In genomic region chr11:1515082-1516060, GRCh38 we compare ENCODE assay signal across 8 cellular contexts. TPM values are rescaled to one million over a fixed set of nuclear protein-coding genes. Genes with fewer than 3 reads are reported as not detected.
DNase-seq lines count a peak whose midpoint lies in the region; ATAC-seq, FAIRE-seq and TF ChIP-seq lines count a peak whose summit lies in the region.

No MANE protein-coding gene starts in this region.

- no peaks in the 10 kb centered on the region for H3K27me3 ChIP-seq in K562 (ENCODE audit: control insufficient read depth in 2 of 2, insufficient read depth in 2 of 2, low read length in 2 of 2)

- TF ChIP-seq CTCF in GM12864 (IDR thresholded peaks at IDR 0.05; ENCODE audit: low read depth, low read length, missing control alignments): peak; percentile 87
- TF ChIP-seq CTCF in VCaP (conservative IDR thresholded peaks at IDR 0.05): peak; percentile 95
- peak; percentile 86 to 89 (median 88) for TF ChIP-seq CTCF in K562 (IDR thresholded peaks at IDR 0.05 in 2 of 3, conservative IDR thresholded peaks at IDR 0.05 in 1 of 3; ENCODE audit: insufficient read depth in 2 of 3, low read depth in 1 of 3, low read length in 3 of 3)

- H2AFZ ChIP-seq in K562 (ENCODE audit: low read depth, low read length): no peak overlapping the region

- H3K36me3 ChIP-seq in K562 (ENCODE audit: control insufficient read depth, insufficient read depth, low read length): no peaks in the 10 kb centered on the region

- WGBS in K562 (ENCODE audit: insufficient coverage, low coverage, missing lambda C conversion rate): 42% methylated on average over 27 of the region's 36 CpGs

- TF ChIP-seq EP300 in K562 (IDR thresholded peaks at IDR 0.05; ENCODE audit: low read length): no peak

- FAIRE-seq in K562 (lab: Jason Lieb, UNC): peak; percentile 29

- peak overlapping the region; percentile 30; the same call in 1 of the 2 replicates for H3K27ac ChIP-seq in VCaP
- H3K27ac ChIP-seq in K562 (ENCODE audit: extremely low read depth, low read depth, low read length): no peak overlapping the region

- peak; percentile 93 for ATAC-seq in K562

- H3K79me2 ChIP-seq in K562 (ENCODE audit: control insufficient read depth, insufficient read depth, low read length): peaks cover 23% of the 10 kb centered on the region

- no peak for TF ChIP-seq POLR2A in K562 (conservative IDR thresholded peaks at IDR 0.05)

- H3K4me3 ChIP-seq in GM12864 (ENCODE audit: low read depth, low read length) (no peak overlapping the region), K562 (no peak overlapping the region)

- intact Hi-C loops in K562 (cut with micrococcal nuclease): loop anchor here (1.0 to 5.0 kb wide), 4 partner anchors 62 to 312 kb away; no protein-coding TSS in a partner anchor

- CTCF ChIA-PET in K562 (lab: Yijun Ruan, JAX; ENCODE audit: low intra/inter-chr PET ratio): interaction anchor here (0.6 to 2.7 kb wide), 3 partner anchors 60 to 615 kb away, joined by 3 to 15 read pairs (median 5); no protein-coding TSS in a partner anchor

- peaks cover 13 to 51% of the 10 kb centered on the region in 2 experiments for H3K4me1 ChIP-seq in K562 (replicated peaks in 1 of 2; ENCODE audit: control insufficient read depth in 2 of 2, insufficient read depth in 2 of 2, low read length in 2 of 2)

- no TSS peak for BruUV-seq in K562 (replicated peaks; lab: Mats Ljungman, UMichigan)

- peaks cover 17% of the 10 kb centered on the region for H3K9me1 ChIP-seq in K562 (ENCODE audit: control insufficient read depth, insufficient read depth, low read length)

- POLR2A ChIA-PET in K562 (lab: Yijun Ruan, JAX): interaction anchor here (0.6 to 1.4 kb wide), 3 partner anchors 8 to 814 kb away, joined by 4 to 5 read pairs (median 4); no protein-coding TSS in a partner anchor

- peaks cover 88% of the 10 kb centered on the region for H4K20me1 ChIP-seq in K562 (replicated peaks; ENCODE audit: control insufficient read depth, insufficient read depth, low read length)

- no peaks in the 10 kb centered on the region for H3K9me3 ChIP-seq in K562 (replicated peaks; ENCODE audit: control insufficient read depth, insufficient read depth, low read depth, low read length)

- peak; percentile 56 to 82 for TF ChIP-seq RAD21 in K562 (CRISPR knock-in tag; conservative IDR thresholded peaks at IDR 0.05 in 1 of 2, IDR thresholded peaks at IDR 0.05 in 1 of 2)

- no peak for DNase-seq in GM12864 (ENCODE audit: low read depth)
- peak; percentile 20 for DNase-seq in NCI-H1105 treated with DMSO at 0.1 percent for 48 hours (lab: John Stamatoyannopoulos, UW)
- peak; percentile 74 to 82 (median 77) for DNase-seq in K562 (ENCODE audit: extremely low read depth in 1 of 4, low spot score in 3 of 4)
- peak; percentile 98 for DNase-seq in iPS-NIHi11 (ENCODE audit: low spot score)
- peak; percentile 23 for DNase-seq in smooth muscle cell of the brain vasculature (ENCODE audit: low read depth, low spot score)
- no peak for DNase-seq in DMS153 (lab: John Stamatoyannopoulos, UW)
- no peak for DNase-seq in LoVo (ENCODE audit: low spot score)

- in situ Hi-C loops in K562 (cut with MboI): no loop called here

- no peak overlapping the region for H3K4me2 ChIP-seq in K562 (ENCODE audit: insufficient read depth, low read length)

- H3K9ac ChIP-seq in K562 (ENCODE audit: insufficient read depth in 1 of 2, low read depth in 2 of 2, low read length in 2 of 2): peak overlapping the region in 1 of 2 experiments; percentile 71; a peak in 2 of 4 replicates

TF ChIP-seq in K562, 482 proteins besides CTCF, POLR2A, EP300 and RAD21 (continues in another document):
- no peak for TF ChIP-seq ETV1 (tag; conservative IDR thresholded peaks at IDR 0.05; ENCODE audit: low read depth)
- TF ChIP-seq CTBP1 (IDR thresholded peaks at IDR 0.05; ENCODE audit: borderline replicate concordance): peak; percentile 29; the same call in 1 of the 2 replicates
- TF ChIP-seq ZNF41 (CRISPR knock-in tag; conservative IDR thresholded peaks at IDR 0.05): no peak
- TF ChIP-seq XRCC5 (IDR thresholded peaks at IDR 0.05; ENCODE audit: low read depth, low read length): 0 out of 2 replicates have a peak, but pooled peaks have one; percentile 47
- TF ChIP-seq REST (CRISPR knock-in tag; IDR thresholded peaks at IDR 0.05; ENCODE audit: low read depth): no peak
- TF ChIP-seq KDM1A (IDR thresholded peaks at IDR 0.05): no peak
- no peak for TF ChIP-seq MCM2 (IDR thresholded peaks at IDR 0.05; ENCODE audit: low read depth)
- TF ChIP-seq RFX5 (IDR thresholded peaks at IDR 0.05; ENCODE audit: low read depth, low read length): no peak
- no peak for TF ChIP-seq NR0B1 (IDR thresholded peaks at IDR 0.05; ENCODE audit: partially characterized antibody)
- no peak for TF ChIP-seq CHD2 (IDR thresholded peaks at IDR 0.05; ENCODE audit: low read depth, low read length)
- TF ChIP-seq ZNF140 (CRISPR knock-in tag; IDR thresholded peaks at IDR 0.05): no peak

RNA-seq across cellular contexts. Expression of gene MOB2, which starts 28.8 kb away (rescaled TPM):
- 14.8 and 29.8 TPM in 2 replicates for total RNA-seq in K562 (2011; cell fraction: chromatin; rRNA removed; ENCODE audit: low replicate concordance)
- total RNA-seq in K562 (2011; cell fraction: nucleolus; rRNA removed): 29.5 and 31.0 TPM in 2 replicates
- total RNA-seq in K562 (2011; cell fraction: nucleoplasm; rRNA removed): 17.6 and 19.9 TPM in 2 replicates
- total RNA-seq in K562 (2014; rRNA removed): 18.9 and 19.1 TPM in 2 replicates
- 9.0 and 16.7 TPM in 2 replicates for total RNA-seq in K562 (2014; rRNA removed; fragmentation: Illumina TruSeq; extraction: Trizol)
- 18.9 and 19.2 TPM in 2 replicates for total RNA-seq in K562 (2015; rRNA removed; fragmentation: Illumina TruSeq; extraction: Trizol)
- 23.6 and 24.9 TPM in 2 replicates for total RNA-seq in K562 (2021)
- polyA plus RNA-seq in K562 (2011; rRNA removed): 30.4 and 33.3 TPM in 2 replicates
- polyA plus RNA-seq in K562 (2011; cell fraction: cytosol; rRNA removed): 32.0 and 48.0 TPM in 2 replicates
- polyA plus RNA-seq in K562 (2011; cell fraction: nucleus; rRNA removed): 38.7 and 62.4 TPM in 2 replicates
- polyA plus RNA-seq in K562 (2012): 19.2 and 26.7 TPM in 2 replicates
- polyA plus RNA-seq in K562 (2014; fragmentation: Illumina TruSeq; extraction: Trizol): 36.8 and 46.3 TPM in 2 replicates
- under 1 TPM; 0.17 to 0.41 TPM for polyA plus RNA-seq in K562 (2014; fragmentation: Nextera tagmentation; extraction: Ambion mirVana)
- polyA plus RNA-seq in K562 (2014; rRNA removed): 24.3 and 27.5 TPM in 2 replicates
- polyA minus RNA-seq in K562 (2011; rRNA and poly(A)+ RNA removed): 16.6 and 22.5 TPM in 2 replicates
- polyA minus RNA-seq in K562 (2011; cell fraction: cytosol; rRNA and poly(A)+ RNA removed): 10.3 and 13.7 TPM in 2 replicates
- polyA minus RNA-seq in K562 (2011; cell fraction: nucleus; rRNA and poly(A)+ RNA removed): 7.5 and 12.7 TPM in 2 replicates

RNA-seq across cellular contexts. Expression of gene DUSP8, which starts 56.7 kb away (rescaled TPM):
- 2.6 and 6.2 TPM in 2 replicates for total RNA-seq in K562 (2011; cell fraction: chromatin; rRNA removed; ENCODE audit: low replicate concordance)
- total RNA-seq in K562 (2011; cell fraction: nucleolus; rRNA removed): 1.4 and 3.5 TPM in 2 replicates
- total RNA-seq in K562 (2011; cell fraction: nucleoplasm; rRNA removed): 2.0 and 5.0 TPM in 2 replicates
- 0.18 and 0.29 TPM in 2 replicates for total RNA-seq in K562 (2014; rRNA removed)
- 0.22 and 0.33 TPM in 2 replicates for total RNA-seq in K562 (2014; rRNA removed; fragmentation: Illumina TruSeq; extraction: Trizol)
- total RNA-seq in K562 (2015; rRNA removed; fragmentation: Illumina TruSeq; extraction: Trizol): 0.14 TPM in 1 of 2 replicates, not detected in the other
- total RNA-seq in K562 (2021): 0.83 and 2.0 TPM in 2 replicates
- polyA plus RNA-seq in K562 (2011; rRNA removed): 2.0 and 4.4 TPM in 2 replicates
- 1.8 and 2.8 TPM in 2 replicates for polyA plus RNA-seq in K562 (2011; cell fraction: cytosol; rRNA removed)
- polyA plus RNA-seq in K562 (2011; cell fraction: nucleus; rRNA removed): 3.9 and 5.9 TPM in 2 replicates
- polyA plus RNA-seq in K562 (2012): 1.7 and 1.8 TPM in 2 replicates
- 0.86 and 1.7 TPM in 2 replicates for polyA plus RNA-seq in K562 (2014; fragmentation: Illumina TruSeq; extraction: Trizol)
- not detected for polyA plus RNA-seq in K562 (2014; fragmentation: Nextera tagmentation; extraction: Ambion mirVana)
- 0.50 and 1.0 TPM in 2 replicates for polyA plus RNA-seq in K562 (2014; rRNA removed)
- 0.81 and 1.4 TPM in 2 replicates for polyA minus RNA-seq in K562 (2011; rRNA and poly(A)+ RNA removed)
- 2.7 and 4.1 TPM in 2 replicates for polyA minus RNA-seq in K562 (2011; cell fraction: cytosol; rRNA and poly(A)+ RNA removed)
- polyA minus RNA-seq in K562 (2011; cell fraction: nucleus; rRNA and poly(A)+ RNA removed): 0.78 and 1.1 TPM in 2 replicates

Comparison
In these comparisons a context has a peak if more than half of its experiments do, and no peak if none do; other contexts are left out.
1. DNase-seq: peak in NCI-H1105 treated with DMSO at 0.1 percent for 48 hours (single experiment), K562 (4 of 4), iPS-NIHi11 (single experiment) and smooth muscle cell of the brain vasculature (single experiment); none in GM12864 (single experiment), DMS153 (single experiment) and LoVo (single experiment).
2. Peak in every context shown above with its lines, with median percentiles within 50 percentile points of each other: CTCF ChIP-seq.